18 cellular contexts compared by ENCODE assay signal in genomic region chr20:46746972-46747371, GRCh38. TPM values are rescaled to one million over a fixed set of nuclear protein-coding genes. Genes with fewer than 3 reads are reported as not detected.
DNase-seq lines count a peak whose midpoint lies in the region; ATAC-seq and TF ChIP-seq lines count a peak whose summit lies in the region.
"Had no signal": no experiment of that assay in that cellular context is flagged by ENCODE, and none has a peak within 500 bp of the region (broad histone marks: within the 10 kb centered on the region; RNA-seq: fewer than 3 reads in every experiment).

No MANE protein-coding gene starts in this region.

- H3K9me3 Mint-ChIP-seq in activated naive CD8-positive, alpha-beta T cell treated with anti-CD3 and anti-CD28 coated beads for 36 hours = no peaks in the 10 kb centered on the region
- H3K9me3 Mint-ChIP-seq: GM23338, neural progenitor cell had no signal

- DNase-seq in right cardiac atrium (peak in 2 of 3 donors; percentile 45 to 76), left ventricle myocardium inferior (no peak), adipocyte (ENCODE audit: low read depth) (peak; percentile 55), islet precursor cell (peak; percentile 87), stomach (no peak), DMS114 treated with DMSO at 0.1 percent for 48 hours (lab: John Stamatoyannopoulos, UW; ENCODE audit: unreplicated experiment) (no peak), NOMO-1 (lab: John Stamatoyannopoulos, UW; ENCODE audit: unreplicated experiment in 2 of 2) (no peak)
- DNase-seq in activated naive CD8-positive, alpha-beta T cell treated with anti-CD3 and anti-CD28 coated beads for 36 hours = no peak
- DNase-seq: activated CD4-positive, alpha-beta T cell treated with anti-CD3 and anti-CD28 coated beads, Interleukin-2, amount 50 U/mL, for 1 hour; effector CD4-positive, alpha-beta T cell; glutamatergic neuron; left cardiac atrium; MV-4-11; NCI-H226 had no signal

- intact Hi-C loops in right cardiac atrium (cut with DNase I) = no loop called here
- intact Hi-C loops in left ventricle myocardium inferior (cut with micrococcal nuclease) = no loop called here
- intact Hi-C loops in stomach (cut with DNase I; ENCODE audit: low total_unique reads) = no loop called here

- H3K27ac Mint-ChIP-seq in activated naive CD8-positive, alpha-beta T cell treated with anti-CD3 and anti-CD28 coated beads for 36 hours = no peak overlapping the region
- H3K27ac Mint-ChIP-seq: GM23338, neural progenitor cell had no signal

- ATAC-seq in right cardiac atrium = peak; percentile 53 to 65
- ATAC-seq: GM23338 had no signal

- TF ChIP-seq POLR2A in stomach (IDR thresholded peaks at IDR 0.05) = no peak

- no peaks in the 10 kb centered on the region for H3K27me3 ChIP-seq in right cardiac atrium (ENCODE audit: control insufficient read depth, insufficient read depth)
- peaks cover 85% of the 10 kb centered on the region for H3K27me3 ChIP-seq in left ventricle myocardium inferior (ENCODE audit: low read depth)
- no peaks in the 10 kb centered on the region for H3K27me3 ChIP-seq in adipocyte (replicated peaks; ENCODE audit: control insufficient read depth, insufficient read depth, low read length)
- H3K27me3 ChIP-seq in stomach = peaks cover 0 to 52% (median 0%) of the 10 kb centered on the region in 3 donors
- H3K27me3 ChIP-seq: neural progenitor cell had no signal

- no peak for TF ChIP-seq CTCF in left ventricle myocardium inferior (IDR thresholded peaks at IDR 0.05; ENCODE audit: borderline replicate concordance)
- TF ChIP-seq CTCF in stomach (IDR thresholded peaks at IDR 0.05) = no peak

- peaks cover 57% of the 10 kb centered on the region for H3K27me3 Mint-ChIP-seq in activated naive CD8-positive, alpha-beta T cell treated with anti-CD3 and anti-CD28 coated beads for 36 hours

- H3K36me3 Mint-ChIP-seq in activated naive CD8-positive, alpha-beta T cell treated with anti-CD3 and anti-CD28 coated beads for 36 hours = no peaks in the 10 kb centered on the region
- H3K36me3 Mint-ChIP-seq: neural progenitor cell had no signal

- H3K27ac ChIP-seq in right cardiac atrium (ENCODE audit: low read length) (no peak overlapping the region), left ventricle myocardium inferior (replicated peaks) (no peak overlapping the region), stomach (no peak overlapping the region)
- H3K27ac ChIP-seq: neural progenitor cell, thoracic aorta had no signal

- WGBS in right cardiac atrium = 20% methylated on average over 5 of the region's 5 CpGs
- WGBS in stomach, 5 donors = 24 to 39% (median 32%) methylated on average over 5 of the region's 5 CpGs

- H3K9ac ChIP-seq in adipocyte (ENCODE audit: low read length) = no peak overlapping the region
- H3K9ac ChIP-seq: neural progenitor cell had no signal

- H3K4me1 Mint-ChIP-seq in activated naive CD8-positive, alpha-beta T cell treated with anti-CD3 and anti-CD28 coated beads for 36 hours = no peaks in the 10 kb centered on the region

- H3K4me1 ChIP-seq in right cardiac atrium (ENCODE audit: control insufficient read depth, insufficient read depth, low read length) = no peaks in the 10 kb centered on the region
- H3K4me1 ChIP-seq in left ventricle myocardium inferior = no peaks in the 10 kb centered on the region
- peaks cover 14% of the 10 kb centered on the region for H3K4me1 ChIP-seq in adipocyte (ENCODE audit: control insufficient read depth, insufficient read depth, low read length)
- H3K4me1 ChIP-seq in stomach = no peaks in the 10 kb centered on the region

- no peak overlapping the region for H3K4me3 Mint-ChIP-seq in activated naive CD8-positive, alpha-beta T cell treated with anti-CD3 and anti-CD28 coated beads for 36 hours
- H3K4me3 Mint-ChIP-seq: GM23338, neural progenitor cell had no signal

- no peak overlapping the region for H3K4me3 ChIP-seq in right cardiac atrium (ENCODE audit: low read length)
- H3K4me3 ChIP-seq in left ventricle myocardium inferior = no peak overlapping the region
- H3K4me3 ChIP-seq in adipocyte (ENCODE audit: low read length) = no peak overlapping the region
- no peak overlapping the region for H3K4me3 ChIP-seq in stomach
- H3K4me3 ChIP-seq: GM23338, neural progenitor cell, thoracic aorta had no signal

- no peak for TF ChIP-seq EP300 in stomach (IDR thresholded peaks at IDR 0.05)

- H3K9me3 ChIP-seq in right cardiac atrium (ENCODE audit: control insufficient read depth, low read length) (no peaks in the 10 kb centered on the region), left ventricle myocardium inferior (replicated peaks) (no peaks in the 10 kb centered on the region), adipocyte (ENCODE audit: control insufficient read depth, low read length) (no peaks in the 10 kb centered on the region), stomach (no peaks in the 10 kb centered on the region)
- H3K9me3 ChIP-seq: thoracic aorta had no signal

- H3K36me3 ChIP-seq in left ventricle myocardium inferior (no peaks in the 10 kb centered on the region), adipocyte (ENCODE audit: control insufficient read depth, insufficient read depth, low read length, severe bottlenecking) (no peaks in the 10 kb centered on the region), stomach (no peaks in the 10 kb centered on the region)
- H3K36me3 ChIP-seq: neural progenitor cell, thoracic aorta had no signal

RNA-seq across cellular contexts. Expression of gene SLC2A10, which starts 37.5 kb away (rescaled TPM):
- total RNA-seq in right cardiac atrium = 1 to 10 TPM; 6.7 to 8.5 (median 7.6) TPM
- polyA plus RNA-seq in right cardiac atrium = 4.6 TPM
- total RNA-seq in left ventricle myocardium inferior = 2.8 TPM
- total RNA-seq in activated naive CD8-positive, alpha-beta T cell treated with anti-CD3 and anti-CD28 coated beads for 36 hours = under 1 TPM; 0.06 to 0.08 TPM
- 10 to 100 TPM; 13.4 to 66.1 (median 35.0) TPM for total RNA-seq in stomach
- 10 to 100 TPM in 2 of 3 donors, 1 to 10 TPM in 1; 8.5 to 13.3 (median 10.5) TPM for polyA plus RNA-seq in stomach
- total RNA-seq: T-helper 2 cell treated with Interferon-gamma antibody and Interleukin-4, amounts not matched to agents 100 ng/mL and 5 ng/mL, for 36 hours had no signal

RNA-seq across cellular contexts. Expression of gene TP53RK, which starts 57.7 kb away (rescaled TPM):
- total RNA-seq in right cardiac atrium (1 to 10 TPM; 8.5 to 9.9 (median 9.3) TPM), left ventricle myocardium inferior (6.0 TPM), stomach (10 to 100 TPM in 3 of 5 donors, 1 to 10 TPM in 2; 1.8 to 64.3 (median 14.1) TPM)
- polyA plus RNA-seq in right cardiac atrium (6.8 TPM), stomach (10 to 100 TPM in 2 of 3 donors, 1 to 10 TPM in 1; 7.8 to 14.2 (median 11.7) TPM)
- total RNA-seq in activated naive CD8-positive, alpha-beta T cell treated with anti-CD3 and anti-CD28 coated beads for 36 hours = 10 to 100 TPM; 13.4 to 13.6 TPM

Comparison
In these comparisons a context has a peak if more than half of its experiments do, and no peak if none do; other contexts are left out.
1. DNase-seq: peak in right cardiac atrium (2 of 3), adipocyte (single experiment) and islet precursor cell (single experiment); none in left ventricle myocardium inferior (single experiment), activated naive CD8-positive, alpha-beta T cell treated with anti-CD3 and anti-CD28 coated beads for 36 hours (single experiment), stomach (single experiment), DMS114 treated with DMSO at 0.1 percent for 48 hours (single experiment) and NOMO-1 (0 of 2).